22 cellular contexts compared by ENCODE assay signal in the genomic region with DNA sequence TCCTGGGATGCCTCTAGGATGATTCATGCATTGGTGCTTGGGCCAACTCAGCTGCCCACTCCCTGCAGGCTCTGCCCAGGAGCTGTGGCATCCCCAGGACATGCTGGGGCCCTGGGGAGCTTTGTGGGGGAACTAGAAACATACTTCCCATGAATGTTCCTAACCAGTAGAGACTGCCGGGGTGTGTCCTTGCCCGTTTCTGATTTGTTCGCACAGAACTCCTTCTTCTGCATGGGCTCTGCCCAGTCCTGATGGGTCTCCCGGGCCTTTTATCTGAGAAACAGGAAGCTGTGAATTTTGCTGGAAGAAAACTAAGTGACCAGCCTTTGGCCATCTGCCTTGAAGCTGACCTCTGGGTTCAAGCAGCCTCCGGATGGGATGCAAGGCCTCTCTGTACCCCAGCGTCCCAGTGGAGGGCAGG.
DNase-seq lines count a peak whose midpoint lies in the region; ATAC-seq and TF ChIP-seq lines count a peak whose summit lies in the region.
"Had no signal": no experiment of that assay in that cellular context is flagged by ENCODE, and none has a peak within 500 bp of the region (broad histone marks: within the 10 kb centered on the region; RNA-seq: fewer than 3 reads in every experiment).

No MANE protein-coding gene starts in this region.

- H3K4me2 ChIP-seq in osteoblast (ENCODE audit: insufficient read depth, low read length), result no peak overlapping the region

- no peaks in the 10 kb centered on the region for H3K79me2 ChIP-seq in osteoblast (ENCODE audit: insufficient read depth, low read length)
- H3K79me2 ChIP-seq: parathyroid adenoma had no signal

- H4K20me1 ChIP-seq in osteoblast (ENCODE audit: insufficient read depth, low read length), result no peaks in the 10 kb centered on the region

- no peak for TF ChIP-seq CTCF in osteoblast (IDR thresholded peaks at IDR 0.05; ENCODE audit: extremely low read depth, low read depth, low read length)
- TF ChIP-seq CTCF in BE2C (IDR thresholded peaks at IDR 0.05; ENCODE audit: low read depth, low read length), result no peak

- H3K36me3 ChIP-seq in osteoblast (ENCODE audit: insufficient read depth, low read length), result no peaks in the 10 kb centered on the region
- no peaks in the 10 kb centered on the region for H3K36me3 ChIP-seq in BE2C
- no peaks in the 10 kb centered on the region for H3K36me3 ChIP-seq in effector memory CD4-positive, alpha-beta T cell (ENCODE audit: control insufficient read depth, insufficient read depth, low read length)
- H3K36me3 ChIP-seq: esophagus squamous epithelium had no signal

- H3K4me1 ChIP-seq in osteoblast (ENCODE audit: insufficient read depth, low read length) (peaks cover 8% of the 10 kb centered on the region), BE2C (peaks cover 4% of the 10 kb centered on the region)
- H3K4me1 ChIP-seq in effector memory CD4-positive, alpha-beta T cell (ENCODE audit: control insufficient read depth, insufficient read depth, low read length, poor library complexity, severe bottlenecking), result no peaks in the 10 kb centered on the region

- H3K27ac ChIP-seq in osteoblast (ENCODE audit: low read depth, low read length), result no peak overlapping the region
- H3K27ac ChIP-seq in effector memory CD4-positive, alpha-beta T cell (ENCODE audit: insufficient read depth, low read length, poor library complexity, severe bottlenecking), result no peak overlapping the region
- H3K27ac ChIP-seq: parathyroid adenoma had no signal

- H2AFZ ChIP-seq in osteoblast (ENCODE audit: low read length), result no peak overlapping the region
- H2AFZ ChIP-seq: parathyroid adenoma had no signal

- peak; percentile 30 for DNase-seq in EH (ENCODE audit: low read depth)
- DNase-seq in M059J (ENCODE audit: low read depth), result peak; percentile 58
- peak; percentile 62 for DNase-seq in fibroblast of gingiva (ENCODE audit: low read depth)
- peak; percentile 97 for DNase-seq in osteoblast (ENCODE audit: insufficient read length, low spot score, missing footprints)
- no peak for DNase-seq in NCI-H748 treated with DMSO at 0.1 percent for 48 hours (lab: John Stamatoyannopoulos, UW)
- DNase-seq in BE2C, result no peak
- DNase-seq in effector memory CD4-positive, alpha-beta T cell, result no peak
- DNase-seq: activated CD4-positive, alpha-beta T cell treated with anti-CD3 and anti-CD28 coated beads, Interleukin-2, amount 50 U/mL, for 4 hours; activated gamma-delta T cell; amniotic stem cell; central memory CD4-positive, alpha-beta T cell; effector CD4-positive, alpha-beta T cell; esophagus squamous epithelium; GF-D8; naive B cell; NCI-H187; NCI-H446 treated with DMSO at 0.1 percent for 48 hours; SW 1271; trophoblast cell had no signal

- H3K27me3 ChIP-seq in osteoblast (ENCODE audit: insufficient read depth, low read length), result peaks cover 12% of the 10 kb centered on the region
- H3K27me3 ChIP-seq in BE2C, result no peaks in the 10 kb centered on the region
- H3K27me3 ChIP-seq in effector memory CD4-positive, alpha-beta T cell (replicated peaks; ENCODE audit: control insufficient read depth, insufficient read depth, low read length, poor library complexity, severe bottlenecking), result no peaks in the 10 kb centered on the region

- H3K4me3 ChIP-seq in osteoblast (ENCODE audit: insufficient read depth, low read length) (no peak overlapping the region), BE2C (ENCODE audit: low read depth, low read length) (no peak overlapping the region)
- no peak overlapping the region for H3K4me3 ChIP-seq in effector memory CD4-positive, alpha-beta T cell (ENCODE audit: insufficient read depth, low read depth, low read length, poor library complexity, severe bottlenecking)
- H3K4me3 ChIP-seq: esophagus squamous epithelium had no signal

- ATAC-seq in GM19324 (IDR thresholded peaks at IDR 0.05; ENCODE audit: low FRiP score, unreplicated experiment), result no peak
- ATAC-seq: HCT116 had no signal

- H3K9me3 ChIP-seq in osteoblast (ENCODE audit: low read depth, low read length) (no peaks in the 10 kb centered on the region), BE2C (no peaks in the 10 kb centered on the region)
- H3K9me3 ChIP-seq in effector memory CD4-positive, alpha-beta T cell (ENCODE audit: control insufficient read depth, low read length), result no peaks in the 10 kb centered on the region
- H3K9me3 ChIP-seq: esophagus squamous epithelium had no signal

Comparison
In these comparisons a context has a peak if more than half of its experiments do, and no peak if none do; other contexts are left out.
1. DNase-seq: peak in EH (single experiment), M059J (single experiment), fibroblast of gingiva (single experiment) and osteoblast (single experiment); none in NCI-H748 treated with DMSO at 0.1 percent for 48 hours (single experiment), BE2C (single experiment) and effector memory CD4-positive, alpha-beta T cell (0 of 3).